Comparison of ENCODE assay signal across 24 cellular contexts in the genomic region with DNA sequence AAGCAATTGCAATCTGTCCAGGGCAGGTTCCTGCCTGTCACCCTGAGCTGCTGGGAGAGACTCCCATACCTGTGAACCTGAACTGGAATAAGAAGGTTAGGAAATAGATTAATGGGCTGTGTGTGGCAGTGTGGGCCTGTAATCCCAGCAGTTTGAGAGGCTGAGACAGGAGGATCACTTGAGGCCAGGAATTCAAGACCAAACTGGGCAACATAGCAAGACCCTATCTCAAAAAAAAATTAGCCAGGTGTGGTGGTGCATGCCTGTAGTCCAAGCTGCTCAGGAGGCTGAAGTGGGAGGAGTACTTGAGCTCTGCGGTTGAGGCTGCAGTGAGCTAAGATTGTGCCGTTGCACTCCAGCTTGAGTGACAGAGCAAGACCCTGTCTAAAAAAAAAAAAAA.
"Had no signal": no experiment of that assay in that cellular context is flagged by ENCODE, and none has a peak within 500 bp of the region (broad histone marks: within the 10 kb centered on the region; RNA-seq: fewer than 3 reads in every experiment).

No MANE protein-coding gene starts in this region.

- DNase-seq: stimulated activated CD4-positive, alpha-beta T cell treated with anti-CD3 and anti-CD28 coated beads, Interleukin-2, amount 100 ng/mL, for 48 hours; stimulated activated CD4-positive, alpha-beta T cell treated with anti-CD3 and anti-CD28 coated beads, Interleukin-4, amount 100 ng/mL, for 1 hour; stimulated activated CD4-positive, alpha-beta T cell treated with anti-CD3 and anti-CD28 coated beads, Interleukin-4, amount 100 ng/mL, for 24 hours; stimulated activated CD4-positive, alpha-beta T cell treated with anti-CD3 and anti-CD28 coated beads, Interleukin-4, amount 100 ng/mL, for 4 hours; stimulated activated CD8-positive, alpha-beta memory T cell treated with anti-CD3 and anti-CD28 coated beads, Interleukin-4, amount 100 ng/mL, for 48 hours; stimulated activated naive B cell treated with anti-CD40 and anti-IgM and Interleukin-4, amounts not matched to agents 10 μg/mL and 1 μg/mL and 100 μg/mL, for 72 hours; stimulated activated naive CD4-positive, alpha-beta T cell; stimulated activated naive CD4-positive, alpha-beta T cell treated with Interleukin-2 at 50 U/mL for 16 hours; stimulated activated naive CD8-positive, alpha-beta T cell treated with anti-CD3 and anti-CD28 coated beads, Interleukin-15, amount 100 ng/mL, for 72 hours; stimulated activated naive CD8-positive, alpha-beta T cell treated with anti-CD3 and anti-CD28 coated beads, Interleukin-15, Interleukin-2, amounts not matched to agents 100 U/mL and 50 U/mL, for 24 hours; stomach; substantia nigra; testis; thyroid gland; tibial artery; transverse colon; trophoblast cell; upper lobe of left lung; upper lobe of right lung; uterus had no signal

- H3K36me3 Mint-ChIP-seq: stimulated activated effector memory CD8-positive, alpha-beta T cell treated with anti-CD3 and anti-CD28 coated beads, Interleukin-12 subunit alpha, Interleukin-12 subunit beta, amount 100 ng/mL, for 72 hours; stimulated activated memory B cell treated with anti-CD40 and anti-IgM and Interleukin-4, amounts not matched to agents 10 μg/mL and 1 μg/mL and 100 μg/mL, for 72 hours; stimulated activated naive B cell treated with anti-CD40 and anti-IgM and Interleukin-4, amounts not matched to agents 10 μg/mL and 1 μg/mL and 100 μg/mL, for 72 hours; type B pancreatic cell had no signal

- H3K4me3 Mint-ChIP-seq: stimulated activated effector memory CD8-positive, alpha-beta T cell treated with anti-CD3 and anti-CD28 coated beads, Interleukin-12 subunit alpha, Interleukin-12 subunit beta, amount 100 ng/mL, for 72 hours; stimulated activated memory B cell treated with anti-CD40 and anti-IgM and Interleukin-4, amounts not matched to agents 10 μg/mL and 1 μg/mL and 100 μg/mL, for 72 hours; stimulated activated naive B cell treated with anti-CD40 and anti-IgM and Interleukin-4, amounts not matched to agents 10 μg/mL and 1 μg/mL and 100 μg/mL, for 72 hours; stimulated activated naive CD8-positive, alpha-beta T cell treated with anti-CD3 and anti-CD28 coated beads, Interleukin-15, amount 100 ng/mL, for 72 hours; stimulated activated naive CD8-positive, alpha-beta T cell treated with anti-CD3 and anti-CD28 coated beads, Interleukin-15, Interleukin-2, amounts not matched to agents 100 ng/mL and 50 ng/mL, for 24 hours; type B pancreatic cell had no signal

- H3K27ac Mint-ChIP-seq: stimulated activated effector memory CD8-positive, alpha-beta T cell treated with anti-CD3 and anti-CD28 coated beads, Interleukin-12 subunit alpha, Interleukin-12 subunit beta, amount 100 ng/mL, for 72 hours; stimulated activated memory B cell treated with anti-CD40 and anti-IgM and Interleukin-4, amounts not matched to agents 10 μg/mL and 1 μg/mL and 100 μg/mL, for 72 hours; stimulated activated naive B cell treated with anti-CD40 and anti-IgM and Interleukin-4, amounts not matched to agents 10 μg/mL and 1 μg/mL and 100 μg/mL, for 72 hours; stimulated activated naive CD8-positive, alpha-beta T cell treated with anti-CD3 and anti-CD28 coated beads, Interleukin-15, amount 100 ng/mL, for 72 hours; stimulated activated naive CD8-positive, alpha-beta T cell treated with anti-CD3 and anti-CD28 coated beads, Interleukin-15, Interleukin-2, amounts not matched to agents 100 ng/mL and 50 ng/mL, for 24 hours; type B pancreatic cell had no signal

- H3K4me1 Mint-ChIP-seq: stimulated activated effector memory CD8-positive, alpha-beta T cell treated with anti-CD3 and anti-CD28 coated beads, Interleukin-12 subunit alpha, Interleukin-12 subunit beta, amount 100 ng/mL, for 72 hours; stimulated activated memory B cell treated with anti-CD40 and anti-IgM and Interleukin-4, amounts not matched to agents 10 μg/mL and 1 μg/mL and 100 μg/mL, for 72 hours; stimulated activated naive B cell treated with anti-CD40 and anti-IgM and Interleukin-4, amounts not matched to agents 10 μg/mL and 1 μg/mL and 100 μg/mL, for 72 hours; stimulated activated naive CD8-positive, alpha-beta T cell treated with anti-CD3 and anti-CD28 coated beads, Interleukin-15, amount 100 ng/mL, for 72 hours had no signal

- H3K9me3 Mint-ChIP-seq: stimulated activated effector memory CD8-positive, alpha-beta T cell treated with anti-CD3 and anti-CD28 coated beads, Interleukin-12 subunit alpha, Interleukin-12 subunit beta, amount 100 ng/mL, for 72 hours; stimulated activated memory B cell treated with anti-CD40 and anti-IgM and Interleukin-4, amounts not matched to agents 10 μg/mL and 1 μg/mL and 100 μg/mL, for 72 hours; stimulated activated naive B cell treated with anti-CD40 and anti-IgM and Interleukin-4, amounts not matched to agents 10 μg/mL and 1 μg/mL and 100 μg/mL, for 72 hours; stimulated activated naive CD8-positive, alpha-beta T cell treated with anti-CD3 and anti-CD28 coated beads, Interleukin-15, amount 100 ng/mL, for 72 hours; stimulated activated naive CD8-positive, alpha-beta T cell treated with anti-CD3 and anti-CD28 coated beads, Interleukin-15, Interleukin-2, amounts not matched to agents 100 ng/mL and 50 ng/mL, for 24 hours; type B pancreatic cell had no signal

- ATAC-seq: stimulated activated effector memory CD8-positive, alpha-beta T cell treated with anti-CD3 and anti-CD28 coated beads, Interleukin-12 subunit alpha, Interleukin-12 subunit beta, amount 100 ng/mL, for 72 hours; stimulated activated memory B cell treated with anti-CD40 and anti-IgM and Interleukin-4, amounts not matched to agents 10 μg/mL and 1 μg/mL and 100 μg/mL, for 72 hours; stimulated activated naive B cell treated with anti-CD40 and anti-IgM and Interleukin-4, amounts not matched to agents 10 μg/mL and 1 μg/mL and 100 μg/mL, for 72 hours; stimulated activated naive CD8-positive, alpha-beta T cell treated with anti-CD3 and anti-CD28 coated beads, Interleukin-15, amount 100 ng/mL, for 72 hours; stimulated activated naive CD8-positive, alpha-beta T cell treated with anti-CD3 and anti-CD28 coated beads, Interleukin-15, Interleukin-2, amounts not matched to agents 100 U/mL and 50 U/mL, for 24 hours; upper lobe of right lung had no signal

- H3K27me3 Mint-ChIP-seq: stimulated activated memory B cell treated with anti-CD40 and anti-IgM and Interleukin-4, amounts not matched to agents 10 μg/mL and 1 μg/mL and 100 μg/mL, for 72 hours; stimulated activated naive B cell treated with anti-CD40 and anti-IgM and Interleukin-4, amounts not matched to agents 10 μg/mL and 1 μg/mL and 100 μg/mL, for 72 hours had no signal
